ENCODE assay signal across 1 cellular context in genomic region chr10:97422921-97423420, GRCh38.
TF ChIP-seq lines count a peak whose summit lies in the region.

No MANE protein-coding gene starts in this region.

TF ChIP-seq in H1, 55 proteins besides CTCF, POLR2A, EP300 and RAD21:
- TF ChIP-seq POLR2AphosphoS5 (IDR thresholded peaks at IDR 0.05; ENCODE audit: low read depth, low read length) (no peak), SIN3A (conservative IDR thresholded peaks at IDR 0.05 in 1 of 2, IDR thresholded peaks at IDR 0.05 in 1 of 2; ENCODE audit: low read depth in 1 of 2, low read length in 2 of 2) (no peak), POU5F1 (IDR thresholded peaks at IDR 0.05; ENCODE audit: low read depth, low read length) (no peak), ASH2L (IDR thresholded peaks at IDR 0.05; ENCODE audit: low read length) (no peak), TCF12 (IDR thresholded peaks at IDR 0.05; ENCODE audit: low read depth, low read length) (no peak), SUZ12 (IDR thresholded peaks at IDR 0.05; ENCODE audit: low read length) (no peak), RNF2 (IDR thresholded peaks at IDR 0.05; ENCODE audit: borderline replicate concordance, low read depth, low read length, missing control alignments, poor library complexity, severe bottlenecking) (no peak), SP2 (IDR thresholded peaks at IDR 0.05; ENCODE audit: low read length) (no peak), NRF1 (IDR thresholded peaks at IDR 0.05; ENCODE audit: low read depth, low read length) (no peak), RFX5 (IDR thresholded peaks at IDR 0.05; ENCODE audit: borderline replicate concordance, low read depth, low read length) (no peak), KDM5A (IDR thresholded peaks at IDR 0.05; ENCODE audit: low read length) (no peak), RBBP5 (IDR thresholded peaks at IDR 0.05; ENCODE audit: borderline replicate concordance, low read depth, low read length) (no peak)
